In genomic region chr2:38274286-38275276, GRCh38 we compare ENCODE assay signal across 8 cellular contexts.
DNase-seq lines count a peak whose midpoint lies in the region; ATAC-seq, FAIRE-seq and TF ChIP-seq lines count a peak whose summit lies in the region.

No MANE protein-coding gene starts in this region.

- FAIRE-seq in endothelial cell of umbilical vein (lab: Jason Lieb, UNC), result peak; percentile 73

- H3K27ac Mint-ChIP-seq in T-helper 2 cell treated with Interferon-gamma antibody and Interleukin-4, amounts not matched to agents 5 μg/mL and 100 μg/mL, for 36 hours, result no peak overlapping the region

- POLR2A ChIA-PET in SK-N-SH (lab: Yijun Ruan, JAX), result interaction anchor here (0.7 to 1.8 kb wide), 3 partner anchors 102 to 349 kb away, joined by 3 to 19 read pairs (median 3); partner anchors contain the start of gene CYP1B1
- POLR2A ChIA-PET in endothelial cell of umbilical vein (lab: Charles Lee), result interaction anchor here (0.7 kb wide), 2 partner anchors 441 to 884 kb away, joined by 6 to 9 read pairs; no protein-coding TSS in a partner anchor

- no peaks in the 10 kb centered on the region for H3K79me2 ChIP-seq in SK-N-SH (ENCODE audit: insufficient read depth)
- H3K79me2 ChIP-seq in endothelial cell of umbilical vein (ENCODE audit: control insufficient read depth, insufficient read depth, low read length), result no peaks in the 10 kb centered on the region

- H3K36me3 ChIP-seq in SK-N-SH (replicated peaks in 1 of 2; ENCODE audit: control insufficient read depth in 1 of 2, insufficient read depth in 2 of 2, low read length in 1 of 2) (no peaks in the 10 kb centered on the region), endothelial cell of umbilical vein (ENCODE audit: control insufficient read depth in 2 of 2, extremely low read depth in 1 of 2, insufficient read depth in 2 of 2, low read length in 2 of 2) (no peaks in the 10 kb centered on the region), mucosa of descending colon (ENCODE audit: low read depth) (no peaks in the 10 kb centered on the region)

- H3K36me3 Mint-ChIP-seq in T-helper 2 cell treated with Interferon-gamma antibody and Interleukin-4, amounts not matched to agents 5 μg/mL and 100 μg/mL, for 36 hours (ENCODE audit: low read depth), result no peaks in the 10 kb centered on the region

- H3K27me3 ChIP-seq in SK-N-SH (ENCODE audit: insufficient read depth) (no peaks in the 10 kb centered on the region), endothelial cell of umbilical vein (ENCODE audit: control insufficient read depth in 2 of 2, insufficient read depth in 2 of 2, low read length in 2 of 2) (no peaks in the 10 kb centered on the region)

- peak in 1 of 2 experiments; percentile 50; a peak in 1 of 4 replicates for TF ChIP-seq EP300 in SK-N-SH (IDR thresholded peaks at IDR 0.05; ENCODE audit: borderline replicate concordance in 1 of 2, low read depth in 1 of 2, low read length in 1 of 2)

- H3F3A ChIP-seq in SK-N-SH (replicated peaks; ENCODE audit: insufficient read depth), result no peaks in the 10 kb centered on the region

- H3K4me1 Mint-ChIP-seq in T-helper 2 cell treated with Interferon-gamma antibody and Interleukin-4, amounts not matched to agents 5 μg/mL and 100 μg/mL, for 36 hours (ENCODE audit: low read depth), result peaks cover 9% of the 10 kb centered on the region

- TF ChIP-seq RAD21 in SK-N-SH (IDR thresholded peaks at IDR 0.05; ENCODE audit: low read length), result peak; percentile 100

- H4K20me1 ChIP-seq in SK-N-SH (ENCODE audit: insufficient read depth), result no peaks in the 10 kb centered on the region
- H4K20me1 ChIP-seq in endothelial cell of umbilical vein (replicated peaks; ENCODE audit: control insufficient read depth, extremely low read depth, insufficient read depth, low read length), result no peaks in the 10 kb centered on the region

- no peaks in the 10 kb centered on the region for H3K9me3 ChIP-seq in SK-N-SH
- H3K9me3 ChIP-seq in endothelial cell of umbilical vein (replicated peaks; ENCODE audit: control insufficient read depth, insufficient read depth, low read length), result no peaks in the 10 kb centered on the region
- no peaks in the 10 kb centered on the region for H3K9me3 ChIP-seq in mucosa of descending colon

- H3K9me1 ChIP-seq in endothelial cell of umbilical vein (replicated peaks; ENCODE audit: control insufficient read depth, extremely low read depth, insufficient read depth, low read length), result no peaks in the 10 kb centered on the region

- no peak for TF ChIP-seq POLR2A in endothelial cell of umbilical vein (IDR thresholded peaks at IDR 0.05; ENCODE audit: low read depth, low read length)

- H3K9me3 Mint-ChIP-seq in T-helper 2 cell treated with Interferon-gamma antibody and Interleukin-4, amounts not matched to agents 5 μg/mL and 100 μg/mL, for 36 hours, result no peaks in the 10 kb centered on the region

- no TSS peak for BruUV-seq in endothelial cell of umbilical vein (replicated peaks; lab: Mats Ljungman, UMichigan)

- no peaks in the 10 kb centered on the region for H3K9me2 ChIP-seq in SK-N-SH

- dilution Hi-C loops in endothelial cell of umbilical vein (cut with MboI; ENCODE audit: extremely low pct_ligation_motif_present, low sequenced_read_pairs), result no loop called here

- TF ChIP-seq CTCF in GM12864 (IDR thresholded peaks at IDR 0.05; ENCODE audit: low read depth, low read length, missing control alignments) (peak; percentile 52), SK-N-SH (IDR thresholded peaks at IDR 0.05) (peak; percentile 86), endothelial cell of umbilical vein (IDR thresholded peaks at IDR 0.05; ENCODE audit: extremely low read depth in 1 of 2, insufficient read depth in 1 of 2, low read depth in 1 of 2, low read length in 2 of 2) (peak; percentile 34 to 39), mucosa of descending colon (IDR thresholded peaks at IDR 0.05) (peak; percentile 7)

- H3K4me1 ChIP-seq in SK-N-SH (ENCODE audit: control insufficient read depth in 1 of 2, insufficient read depth in 2 of 2, low read depth in 1 of 2, low read length in 1 of 2), result no peaks in the 10 kb centered on the region; a peak in 1 of 4 replicates
- H3K4me1 ChIP-seq in endothelial cell of umbilical vein (ENCODE audit: control insufficient read depth, extremely low read depth, insufficient read depth, low read length), result no peaks in the 10 kb centered on the region
- peaks cover 6% of the 10 kb centered on the region for H3K4me1 ChIP-seq in mucosa of descending colon (ENCODE audit: low read depth)

- no peak overlapping the region for H3K4me2 ChIP-seq in SK-N-SH
- H3K4me2 ChIP-seq in endothelial cell of umbilical vein (ENCODE audit: insufficient read depth, low read length), result no peak overlapping the region

- no peak overlapping the region for H3K9ac ChIP-seq in SK-N-SH
- H3K9ac ChIP-seq in endothelial cell of umbilical vein (replicated peaks; ENCODE audit: extremely low read depth, insufficient read depth, low read length), result no peak overlapping the region

- ATAC-seq in mucosa of descending colon (peak; percentile 70), GM21786 (IDR thresholded peaks at IDR 0.05; ENCODE audit: unreplicated experiment) (no peak)

- 60% methylated on average over 7 of the region's 7 CpGs for WGBS in SK-N-SH (ENCODE audit: low lambda C conversion rate)

- peak; percentile 75 for DNase-seq in AG08395 (ENCODE audit: low spot score)
- peak; percentile 70 for DNase-seq in GM12864 (ENCODE audit: low read depth)
- DNase-seq in NCI-H1417 (lab: John Stamatoyannopoulos, UW), result peak; percentile 52 to 87 (median 76)
- DNase-seq in SK-N-SH, result peak; percentile 81
- peak; percentile 77 for DNase-seq in endothelial cell of umbilical vein (ENCODE audit: low read depth, low spot score)
- peak in 1 of 3 donors; percentile 51 for DNase-seq in mucosa of descending colon
- DNase-seq in T-helper 2 cell treated with Interferon-gamma antibody and Interleukin-4, amounts not matched to agents 5 μg/mL and 100 μg/mL, for 36 hours (ENCODE audit: low spot score), result no peak

- H3K27ac ChIP-seq in SK-N-SH (ENCODE audit: low read depth in 2 of 2, low read length in 1 of 2) (0 out of 4 replicates have a peak overlapping the region, but pooled peaks of 1 of the 2 experiments have one; percentile 18), endothelial cell of umbilical vein (ENCODE audit: insufficient read depth, low read depth, low read length) (no peak overlapping the region)

- H2AFZ ChIP-seq in SK-N-SH (ENCODE audit: low read depth) (no peak overlapping the region), endothelial cell of umbilical vein (ENCODE audit: low read depth, low read length) (no peak overlapping the region)

- H3K4me3 ChIP-seq in GM12864 (ENCODE audit: low read depth, low read length), result no peak overlapping the region
- no peak overlapping the region for H3K4me3 ChIP-seq in SK-N-SH (ENCODE audit: low read depth in 2 of 2, low read length in 1 of 2)
- no peak overlapping the region for H3K4me3 ChIP-seq in endothelial cell of umbilical vein (replicated peaks in 1 of 3; ENCODE audit: insufficient read depth in 1 of 3, low read depth in 1 of 3, low read length in 3 of 3)
- no peak overlapping the region for H3K4me3 ChIP-seq in mucosa of descending colon

- intact Hi-C loops in endothelial cell of umbilical vein (cut with micrococcal nuclease), result loop anchor here (1.0 to 10.0 kb wide), 6 partner anchors 159 to 877 kb away; partner anchors contain the start of gene CYP1B1
- intact Hi-C loops in mucosa of descending colon (cut with DNase I, micrococcal nuclease), result loop anchor here (5.0 to 10.0 kb wide), 2 partner anchors 290 to 292 kb away; no protein-coding TSS in a partner anchor

- no peak overlapping the region for H3K4me3 Mint-ChIP-seq in T-helper 2 cell treated with Interferon-gamma antibody and Interleukin-4, amounts not matched to agents 5 μg/mL and 100 μg/mL, for 36 hours

- peaks cover 2% of the 10 kb centered on the region for H3K27me3 Mint-ChIP-seq in T-helper 2 cell treated with Interferon-gamma antibody and Interleukin-4, amounts not matched to agents 5 μg/mL and 100 μg/mL, for 36 hours (ENCODE audit: low read depth)

- CTCF ChIA-PET in SK-N-SH (lab: Yijun Ruan, JAX), result interaction anchor here (0.6 to 6.5 kb wide), 69 partner anchors 8 to 884 kb away, joined by 3 to 94 read pairs (median 5); partner anchors contain the start of genes CYP1B1 and RMDN2
- CTCF ChIA-PET in endothelial cell of umbilical vein (lab: Charles Lee), result interaction anchor here (0.6 to 4.0 kb wide), 62 partner anchors 9 to 1496 kb away, joined by 3 to 78 read pairs (median 4); partner anchors contain the start of genes CYP1B1, PRKD3 and RMDN2

TF ChIP-seq in endothelial cell of umbilical vein, 7 proteins besides CTCF, POLR2A, EP300 and RAD21:
- TF ChIP-seq GATA2 (IDR thresholded peaks at IDR 0.05; ENCODE audit: insufficient read depth, insufficient read length, low read depth, low read length) (no peak), EZH2 (IDR thresholded peaks at IDR 0.05; ENCODE audit: borderline replicate concordance, low read depth, low read length, severe bottlenecking) (no peak), MYC (IDR thresholded peaks at IDR 0.05; ENCODE audit: low read depth, low read length) (no peak), JUN (IDR thresholded peaks at IDR 0.05; ENCODE audit: borderline replicate concordance, insufficient read depth, insufficient read length, low read depth) (no peak)
TF ChIP-seq in endothelial cell of umbilical vein: peak in this region for 0.

Comparison
In these comparisons a context has a peak if more than half of its experiments do, and no peak if none do; other contexts are left out.
1. CTCF ChIP-seq: peak in every context shown above with its lines; median percentile 86 in SK-N-SH; 52 in GM12864; 36 in endothelial cell of umbilical vein; 7 in mucosa of descending colon.